ENCODE assay signal across 8 cellular contexts in the genomic region with DNA sequence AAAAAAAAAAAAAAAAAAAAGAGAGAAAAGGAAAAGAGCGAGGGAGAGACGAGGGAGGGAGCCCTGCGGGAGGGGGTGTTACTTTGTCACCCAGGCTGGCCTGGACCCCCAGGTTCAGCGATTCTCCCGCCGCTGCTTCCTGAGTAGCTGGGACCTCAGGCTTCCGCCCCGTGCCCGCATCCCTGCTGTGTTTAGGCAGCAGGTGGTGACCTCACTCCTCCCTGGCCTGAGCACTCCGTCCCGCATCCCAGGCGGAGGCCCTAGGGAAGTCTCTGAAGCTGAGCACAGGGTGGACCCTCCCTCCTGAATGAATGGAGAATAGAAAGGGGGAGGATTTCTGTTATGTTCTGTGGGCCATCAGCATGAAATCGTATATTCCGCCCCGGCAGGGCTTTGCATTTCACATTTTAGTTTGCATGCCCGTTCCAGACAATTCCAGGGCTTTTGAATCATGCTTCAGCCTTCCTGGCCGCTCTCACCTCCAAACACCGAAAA. TPM values are rescaled to one million over a fixed set of nuclear protein-coding genes. Genes with fewer than 3 reads are reported as not detected.
DNase-seq lines count a peak whose midpoint lies in the region; ATAC-seq and TF ChIP-seq lines count a peak whose summit lies in the region.
"Not testable (repeated sequence)": the region's sequence is repeated elsewhere in the genome, so short reads cannot be mapped to it uniquely, and the experiment has no call there.

No MANE protein-coding gene starts in this region.

- H3K4me3 ChIP-seq in BJ (ENCODE audit: low read depth, low read length) (peak overlapping the region; percentile 56), SK-N-SH (ENCODE audit: low read depth in 2 of 2, low read length in 1 of 2) (peak overlapping the region; percentile 52 to 55), endodermal cell (ENCODE audit: low read length) (peak overlapping the region; percentile 87), iPS-15b (ENCODE audit: low read depth, low read length) (peak overlapping the region; percentile 62)

- H3K27me3 ChIP-seq in BJ (ENCODE audit: control insufficient read depth, insufficient read depth, low read length); SK-N-SH (ENCODE audit: insufficient read depth); endodermal cell (ENCODE audit: control insufficient read depth, insufficient read depth, low read length, poor library complexity, severe bottlenecking); iPS-15b (ENCODE audit: control insufficient read depth, insufficient read depth, low read length): not testable (repeated sequence)

- ATAC-seq in stimulated activated memory B cell treated with anti-CD40 and anti-IgM and Interleukin-4, amounts not matched to agents 10 μg/mL and 1 μg/mL and 100 μg/mL, for 72 hours = peak; percentile 20

- not testable (repeated sequence) for H3F3A ChIP-seq in SK-N-SH (replicated peaks; ENCODE audit: insufficient read depth)

- not testable (repeated sequence) for H3K9me3 Mint-ChIP-seq in HFFc6; endodermal cell; stimulated activated memory B cell treated with anti-CD40 and anti-IgM and Interleukin-4, amounts not matched to agents 10 μg/mL and 1 μg/mL and 100 μg/mL, for 72 hours
- peaks cover 30% of the 10 kb centered on the region for H3K9me3 Mint-ChIP-seq in activated naive CD4-positive, alpha-beta T cell treated with anti-CD3 and anti-CD28 coated beads, Interleukin-2, amount 10 ng/mL, durations not matched to agents 7 days and 5 days
- H3K9me3 Mint-ChIP-seq in nephron progenitor cell = peaks cover 24% of the 10 kb centered on the region

- peaks cover 14% of the 10 kb centered on the region; the same call in 1 of the 2 replicates for H3K79me2 ChIP-seq in SK-N-SH (ENCODE audit: insufficient read depth)

- WGBS in SK-N-SH (ENCODE audit: low lambda C conversion rate) = 19% methylated on average over 16 of the region's 18 CpGs
- WGBS in endodermal cell (ENCODE audit: insufficient coverage in 1 of 2, insufficient read length in 1 of 2), 2 experiments = 9 to 16% methylated on average over 14 to 18 of the region's 18 CpGs

- H3K9me2 ChIP-seq in SK-N-SH = not testable (repeated sequence)

- POLR2A ChIA-PET in BJ (lab: Charles Lee) = not testable (repeated sequence)
- POLR2A ChIA-PET in SK-N-SH (lab: Yijun Ruan, JAX) = interaction anchor here (1.0 kb wide), 1 partner anchor 8 kb away, joined by 6 read pairs; no protein-coding TSS in a partner anchor

- not testable (repeated sequence) for H3K9ac ChIP-seq in SK-N-SH; iPS-15b (ENCODE audit: low read depth, low read length)
- peak overlapping the region; percentile 6 for H3K9ac ChIP-seq in endodermal cell (ENCODE audit: extremely low read depth, low read length, poor library complexity, severe bottlenecking)

- H4K20me1 ChIP-seq in SK-N-SH (ENCODE audit: insufficient read depth) = not testable (repeated sequence)

- CTCF ChIA-PET in BJ (lab: Yijun Ruan, JAX); activated naive CD4-positive, alpha-beta T cell treated with anti-CD3 and anti-CD28 coated beads, Interleukin-2, amount 10 ng/mL, durations not matched to agents 7 days and 5 days (lab: Charles Lee): not testable (repeated sequence)
- CTCF ChIA-PET in SK-N-SH (lab: Yijun Ruan, JAX) = interaction anchor here (0.6 to 1.2 kb wide), 2 partner anchors 9 to 577 kb away, joined by 3 read pairs; no protein-coding TSS in a partner anchor

- peak overlapping the region; percentile 89 for H3K4me3 Mint-ChIP-seq in HFFc6
- peak overlapping the region; percentile 83 for H3K4me3 Mint-ChIP-seq in activated naive CD4-positive, alpha-beta T cell treated with anti-CD3 and anti-CD28 coated beads, Interleukin-2, amount 10 ng/mL, durations not matched to agents 7 days and 5 days
- peak overlapping the region; percentile 82 for H3K4me3 Mint-ChIP-seq in endodermal cell
- peak overlapping the region; percentile 86 for H3K4me3 Mint-ChIP-seq in nephron progenitor cell
- peak overlapping the region; percentile 85 for H3K4me3 Mint-ChIP-seq in stimulated activated memory B cell treated with anti-CD40 and anti-IgM and Interleukin-4, amounts not matched to agents 10 μg/mL and 1 μg/mL and 100 μg/mL, for 72 hours

- not testable (repeated sequence) for TF ChIP-seq EP300 in SK-N-SH (IDR thresholded peaks at IDR 0.05; ENCODE audit: borderline replicate concordance in 1 of 2, low read depth in 1 of 2, low read length in 1 of 2)

- peaks cover 23% of the 10 kb centered on the region for H3K4me1 Mint-ChIP-seq in HFFc6 (ENCODE audit: low read depth)
- peaks cover 38% of the 10 kb centered on the region for H3K4me1 Mint-ChIP-seq in activated naive CD4-positive, alpha-beta T cell treated with anti-CD3 and anti-CD28 coated beads, Interleukin-2, amount 10 ng/mL, durations not matched to agents 7 days and 5 days
- peaks cover 27% of the 10 kb centered on the region for H3K4me1 Mint-ChIP-seq in endodermal cell
- peaks cover 21% of the 10 kb centered on the region for H3K4me1 Mint-ChIP-seq in nephron progenitor cell
- peaks cover 45% of the 10 kb centered on the region for H3K4me1 Mint-ChIP-seq in stimulated activated memory B cell treated with anti-CD40 and anti-IgM and Interleukin-4, amounts not matched to agents 10 μg/mL and 1 μg/mL and 100 μg/mL, for 72 hours

- H2AFZ ChIP-seq in SK-N-SH (ENCODE audit: low read depth) = peak overlapping the region; percentile 63; the same call in 1 of the 2 replicates

- not testable (repeated sequence) for H3K27me3 Mint-ChIP-seq in HFFc6 (ENCODE audit: insufficient read depth); activated naive CD4-positive, alpha-beta T cell treated with anti-CD3 and anti-CD28 coated beads, Interleukin-2, amount 10 ng/mL, durations not matched to agents 7 days and 5 days; endodermal cell (ENCODE audit: insufficient read depth); stimulated activated memory B cell treated with anti-CD40 and anti-IgM and Interleukin-4, amounts not matched to agents 10 μg/mL and 1 μg/mL and 100 μg/mL, for 72 hours
- peaks cover 11% of the 10 kb centered on the region for H3K27me3 Mint-ChIP-seq in nephron progenitor cell (ENCODE audit: low read depth, poor library complexity)

- not testable (repeated sequence) for H3K36me3 ChIP-seq in BJ (ENCODE audit: control insufficient read depth, insufficient read depth, low read length); iPS-15b (ENCODE audit: control insufficient read depth, insufficient read depth, low read length)
- H3K36me3 ChIP-seq in SK-N-SH (replicated peaks in 1 of 2; ENCODE audit: control insufficient read depth in 1 of 2, insufficient read depth in 2 of 2, low read length in 1 of 2) = peaks cover 0 to 13% of the 10 kb centered on the region in 2 experiments
- H3K36me3 ChIP-seq in endodermal cell (ENCODE audit: control insufficient read depth, insufficient read depth, low read length) = peaks cover 19% of the 10 kb centered on the region

- peak overlapping the region in 1 of 2 experiments; percentile 29; a peak in 2 of 4 replicates for H3K27ac ChIP-seq in SK-N-SH (ENCODE audit: low read depth in 2 of 2, low read length in 1 of 2)
- not testable (repeated sequence) for H3K27ac ChIP-seq in endodermal cell (ENCODE audit: low read depth, low read length)

- not testable (repeated sequence) for DNase-seq in BJ (ENCODE audit: low read depth); HFFc6; SK-N-SH; endodermal cell
- DNase-seq in activated naive CD4-positive, alpha-beta T cell treated with anti-CD3 and anti-CD28 coated beads, Interleukin-2, amount 10 ng/mL, durations not matched to agents 7 days and 5 days = peak; percentile 44
- peak; percentile 46 for DNase-seq in nephron progenitor cell

- not testable (repeated sequence) for TF ChIP-seq CTCF in BJ (IDR thresholded peaks at IDR 0.05; ENCODE audit: insufficient read depth, low read depth, low read length); HFFc6 (IDR thresholded peaks at IDR 0.05); SK-N-SH (IDR thresholded peaks at IDR 0.05); endodermal cell (conservative IDR thresholded peaks at IDR 0.05); nephron progenitor cell (IDR thresholded peaks at IDR 0.05)

- not testable (repeated sequence) for H3K4me1 ChIP-seq in SK-N-SH (ENCODE audit: control insufficient read depth in 1 of 2, insufficient read depth in 2 of 2, low read depth in 1 of 2, low read length in 1 of 2); endodermal cell (ENCODE audit: control insufficient read depth, insufficient read depth, low read length); iPS-15b (ENCODE audit: control insufficient read depth, insufficient read depth, low read length)

- H3K36me3 Mint-ChIP-seq in HFFc6 (ENCODE audit: low read depth) (peaks cover 54% of the 10 kb centered on the region), endodermal cell (ENCODE audit: low read depth) (peaks cover 34% of the 10 kb centered on the region), nephron progenitor cell (ENCODE audit: low read depth) (peaks cover 40% of the 10 kb centered on the region)
- H3K36me3 Mint-ChIP-seq in activated naive CD4-positive, alpha-beta T cell treated with anti-CD3 and anti-CD28 coated beads, Interleukin-2, amount 10 ng/mL, durations not matched to agents 7 days and 5 days = peaks cover 71% of the 10 kb centered on the region
- H3K36me3 Mint-ChIP-seq in stimulated activated memory B cell treated with anti-CD40 and anti-IgM and Interleukin-4, amounts not matched to agents 10 μg/mL and 1 μg/mL and 100 μg/mL, for 72 hours = peaks cover 48% of the 10 kb centered on the region

- TF ChIP-seq RAD21 in SK-N-SH (IDR thresholded peaks at IDR 0.05; ENCODE audit: low read length) = not testable (repeated sequence)

- peak overlapping the region; percentile 78 for H3K27ac Mint-ChIP-seq in HFFc6
- H3K27ac Mint-ChIP-seq in activated naive CD4-positive, alpha-beta T cell treated with anti-CD3 and anti-CD28 coated beads, Interleukin-2, amount 10 ng/mL, durations not matched to agents 7 days and 5 days = peak overlapping the region; percentile 94
- H3K27ac Mint-ChIP-seq in endodermal cell = peak overlapping the region; percentile 96
- not testable (repeated sequence) for H3K27ac Mint-ChIP-seq in nephron progenitor cell
- H3K27ac Mint-ChIP-seq in stimulated activated memory B cell treated with anti-CD40 and anti-IgM and Interleukin-4, amounts not matched to agents 10 μg/mL and 1 μg/mL and 100 μg/mL, for 72 hours = peak overlapping the region; percentile 81

- H3K4me2 ChIP-seq in SK-N-SH = peak overlapping the region; percentile 78

- H3K9me3 ChIP-seq in SK-N-SH; endodermal cell (ENCODE audit: control insufficient read depth, low read length); iPS-15b (ENCODE audit: control insufficient read depth, insufficient read depth, low read length): not testable (repeated sequence)

RNA-seq across cellular contexts. Expression of a gene that starts 7.9 kb away (rescaled TPM):
- polyA plus RNA-seq in BJ (2011; rRNA removed) = 2.8 and 4.5 TPM in 2 replicates
- polyA minus RNA-seq in BJ (2011; rRNA and poly(A)+ RNA removed) = 7.6 and 8.7 TPM in 2 replicates
- 10 to 100 TPM; 14.7 to 17.6 (median 15.8) TPM for total RNA-seq in HFFc6 (2021; fragmentation: NEBNext Ultra II Directional; extraction: Animal tissue kit (Norgen Biotek cat#: 25700))
- 3.3 and 4.4 TPM in 2 replicates for polyA plus RNA-seq in SK-N-SH (2012; rRNA removed)
- polyA plus RNA-seq in SK-N-SH (2012; cell fraction: cytosol; rRNA removed) = 3.6 and 4.0 TPM in 2 replicates
- 4.1 and 6.7 TPM in 2 replicates for polyA plus RNA-seq in SK-N-SH (2012; cell fraction: nucleus; rRNA removed)
- total RNA-seq in endodermal cell = 10 to 100 TPM; 52.4 to 61.6 TPM
- polyA plus RNA-seq in endodermal cell (2013, experiment 1 of 2) = 6.0 TPM
- 6.5 TPM for polyA plus RNA-seq in endodermal cell (2013, experiment 2 of 2)

RNA-seq across cellular contexts. Expression of a gene that starts 34.7 kb away (rescaled TPM):
- polyA plus RNA-seq in BJ (2011; rRNA removed) (3.8 and 6.0 TPM in 2 replicates), SK-N-SH (2012; rRNA removed) (3.8 and 7.4 TPM in 2 replicates)
- 6.9 and 8.0 TPM in 2 replicates for polyA minus RNA-seq in BJ (2011; rRNA and poly(A)+ RNA removed)
- total RNA-seq in HFFc6 (2021; fragmentation: NEBNext Ultra II Directional; extraction: Animal tissue kit (Norgen Biotek cat#: 25700)) = 10 to 100 TPM in 1 of 6 experiments, 1 to 10 TPM in 5; 7.0 to 10.0 (median 8.5) TPM
- 3.9 and 4.1 TPM in 2 replicates for polyA plus RNA-seq in SK-N-SH (2012; cell fraction: cytosol; rRNA removed)
- polyA plus RNA-seq in SK-N-SH (2012; cell fraction: nucleus; rRNA removed) = 6.6 and 11.9 TPM in 2 replicates
- total RNA-seq in endodermal cell = 10 to 100 TPM; 42.0 to 45.3 TPM
- polyA plus RNA-seq in endodermal cell (2013, experiment 1 of 2) = 9.3 TPM
- polyA plus RNA-seq in endodermal cell (2013, experiment 2 of 2) = 10.8 TPM
